ENCODE assay signal across 24 cellular contexts in genomic region chr6:43011207-43011606, GRCh38. TPM values are rescaled to one million over a fixed set of nuclear protein-coding genes. Genes with fewer than 3 reads are reported as not detected.
A peak's percentile ranks its signal among the peaks of the same experiment; 100 is the strongest.
DNase-seq lines count a peak whose midpoint lies in the region; ATAC-seq and TF ChIP-seq lines count a peak whose summit lies in the region.
"Had no signal": no experiment of that assay in that cellular context is flagged by ENCODE, and none has a peak within 500 bp of the region (broad histone marks: within the 10 kb centered on the region; RNA-seq: fewer than 3 reads in every experiment).

No MANE protein-coding gene starts in this region.

- no peak overlapping the region for H3K23ac ChIP-seq in IMR-90 (ENCODE audit: low read depth, low read length)

- WGBS in IMR-90 (ENCODE audit: extremely low coverage in 2 of 2, insufficient read length in 1 of 2), 2 experiments: 100% methylated on average over 2 of the region's 6 CpGs; no CpG with 5 or more reads in 1 of the 2 experiments

- no peak overlapping the region for H3K27ac ChIP-seq in IMR-90 (ENCODE audit: insufficient read depth, low read length)
- H3K27ac ChIP-seq: pancreas, Peyer's patch, right lobe of liver had no signal

- H3K18ac ChIP-seq in IMR-90 (ENCODE audit: low read depth, low read length): no peak overlapping the region

- ATAC-seq in activated naive CD4-positive, alpha-beta T cell treated with anti-CD3 and anti-CD28 coated beads, Interleukin-2, amount 50 U/mL, for 72 hours: no peak
- ATAC-seq in IMR-90 (ENCODE audit: low read depth): no peak
- ATAC-seq in effector memory CD8-positive, alpha-beta T cell (replicated peaks): no peak
- ATAC-seq in HG03135 (IDR thresholded peaks at IDR 0.05; ENCODE audit: unreplicated experiment): no peak
- no peak for ATAC-seq in GM21447 (IDR thresholded peaks at IDR 0.05; ENCODE audit: unreplicated experiment)
- ATAC-seq: esophagus mucosa, pancreas, right lobe of liver had no signal

- H3K9ac ChIP-seq in IMR-90 (ENCODE audit: low read depth, low read length): no peak overlapping the region

- no peak for TF ChIP-seq POLR2A in IMR-90 (IDR thresholded peaks at IDR 0.05; ENCODE audit: low read depth, low read length)

- H2BK120ac ChIP-seq in IMR-90 (ENCODE audit: low read depth, low read length): no peak overlapping the region

- no peak overlapping the region for H2BK15ac ChIP-seq in IMR-90 (ENCODE audit: low read depth, low read length)

- no peak overlapping the region for H2BK5ac ChIP-seq in IMR-90 (ENCODE audit: low read depth, low read length, poor library complexity, severe bottlenecking)

- no peak overlapping the region for H4K8ac ChIP-seq in IMR-90 (ENCODE audit: low read depth in 2 of 2, low read length in 2 of 2)

- H3K14ac ChIP-seq in IMR-90 (replicated peaks; ENCODE audit: low read depth, low read length): no peak overlapping the region

- no peak overlapping the region for H3K4me3 ChIP-seq in IMR-90 (ENCODE audit: insufficient read depth, low read depth, low read length)
- H3K4me3 ChIP-seq: HAP-1, lung, pancreas, Peyer's patch, right lobe of liver had no signal

- peaks cover 41% of the 10 kb centered on the region for H3K4me1 Mint-ChIP-seq in activated naive CD4-positive, alpha-beta T cell treated with anti-CD3 and anti-CD28 coated beads, Interleukin-2, amount 10 ng/mL, durations not matched to agents 7 days and 5 days
- peaks cover 34 to 39% of the 10 kb centered on the region in 2 donors for H3K4me1 Mint-ChIP-seq in effector memory CD8-positive, alpha-beta T cell (ENCODE audit: low read depth in 2 of 2)
- peaks cover 29% of the 10 kb centered on the region for H3K4me1 Mint-ChIP-seq in progenitor cell of endocrine pancreas (ENCODE audit: low read depth)

- in situ Hi-C loops in IMR-90 (cut with MboI; ENCODE audit: low sequenced_read_pairs): no loop called here

- H3K9me1 ChIP-seq in IMR-90 (ENCODE audit: insufficient read depth, low read length): peaks cover 3% of the 10 kb centered on the region

- no peaks in the 10 kb centered on the region; the same call in 1 of the 2 replicates for H4K20me1 ChIP-seq in IMR-90 (ENCODE audit: insufficient read depth, low read length)

- no peak overlapping the region for H3K4me3 Mint-ChIP-seq in activated naive CD4-positive, alpha-beta T cell treated with anti-CD3 and anti-CD28 coated beads, Interleukin-2, amount 10 ng/mL, durations not matched to agents 7 days and 5 days
- H3K4me3 Mint-ChIP-seq in effector memory CD8-positive, alpha-beta T cell: no peak overlapping the region
- peak overlapping the region; percentile 33 for H3K4me3 Mint-ChIP-seq in progenitor cell of endocrine pancreas (ENCODE audit: low read depth)
- H3K4me3 Mint-ChIP-seq: CD4-positive, alpha-beta T cell had no signal

- H2AK5ac ChIP-seq in IMR-90 (ENCODE audit: low read depth, low read length): no peak overlapping the region

- peaks cover 5% of the 10 kb centered on the region for H3K4me1 ChIP-seq in IMR-90 (ENCODE audit: control insufficient read depth, insufficient read depth, low read length)

- no peak overlapping the region for H3K56ac ChIP-seq in IMR-90 (ENCODE audit: extremely low read depth, insufficient read depth, low read length)

- intact Hi-C loops in IMR-90 (cut with micrococcal nuclease): no loop called here

- POLR2A ChIA-PET in IMR-90 (lab: Charles Lee; ENCODE audit: unreplicated experiment): interaction anchor here (0.5 kb wide), 1 partner anchor 15 kb away, joined by 3 read pairs; no protein-coding TSS in a partner anchor

- dilution Hi-C loops in IMR-90 (cut with HindIII; ENCODE audit: low sequenced_read_pairs, unreplicated experiment): no loop called here

- no peak overlapping the region for H3K4ac ChIP-seq in IMR-90 (ENCODE audit: low read depth, low read length)

- no peak overlapping the region for H4K91ac ChIP-seq in IMR-90 (ENCODE audit: insufficient read depth, low read depth, low read length)

- DNase-seq in activated naive CD4-positive, alpha-beta T cell treated with anti-CD3 and anti-CD28 coated beads, Interleukin-2, amount 50 U/mL, for 72 hours (ENCODE audit: low spot score in 2 of 2): no peak
- DNase-seq in activated naive CD4-positive, alpha-beta T cell treated with anti-CD3 and anti-CD28 coated beads, Interleukin-2, amount 10 ng/mL, durations not matched to agents 7 days and 5 days: no peak
- DNase-seq in IMR-90 (no peak), progenitor cell of endocrine pancreas (ENCODE audit: low spot score, unreplicated experiment) (no peak), DMS79 treated with DMSO at 0.1 percent for 48 hours (lab: John Stamatoyannopoulos, UW) (no peak)
- no peak for DNase-seq in effector memory CD8-positive, alpha-beta T cell
- DNase-seq: activated CD4-positive, CD25-positive, alpha-beta regulatory T cell; amygdala; CD4-positive, alpha-beta T cell; central memory CD4-positive, alpha-beta T cell; hypothalamus; islet precursor cell; NCI-H1417 treated with DMSO at 0.1 percent for 48 hours; NCI-H2107; NCI-H510A; pancreas; Peyer's patch; stimulated activated CD4-positive, alpha-beta T cell treated with anti-CD3 and anti-CD28 coated beads, Interleukin-15, amount 100 ng/mL, for 24 hours had no signal

- no peak overlapping the region for H2BK20ac ChIP-seq in IMR-90 (ENCODE audit: low read depth, low read length)

- no peak overlapping the region for H4K5ac ChIP-seq in IMR-90 (ENCODE audit: low read depth, low read length)

- H3K4me2 ChIP-seq in IMR-90 (ENCODE audit: low read depth, low read length): no peak overlapping the region

- CTCF ChIA-PET in activated naive CD4-positive, alpha-beta T cell treated with anti-CD3 and anti-CD28 coated beads, Interleukin-2, amount 10 ng/mL, durations not matched to agents 7 days and 5 days (lab: Charles Lee): interaction anchor here (1.0 to 1.8 kb wide), 4 partner anchors 8 to 32 kb away, joined by 3 to 4 read pairs (median 3); partner anchors contain the start of gene PEX6
- CTCF ChIA-PET in IMR-90 (lab: Yijun Ruan, JAX): no interaction called here

- TF ChIP-seq RAD21 in IMR-90 (IDR thresholded peaks at IDR 0.05; ENCODE audit: low read length): no peak

- H3K79me1 ChIP-seq in IMR-90 (ENCODE audit: low read depth in 1 of 2, low read length in 2 of 2): peaks cover 5 to 48% of the 10 kb centered on the region in 2 experiments; a peak in 2 of 4 replicates

- no peaks in the 10 kb centered on the region for H3K27me3 Mint-ChIP-seq in activated naive CD4-positive, alpha-beta T cell treated with anti-CD3 and anti-CD28 coated beads, Interleukin-2, amount 10 ng/mL, durations not matched to agents 7 days and 5 days
- H3K27me3 Mint-ChIP-seq in effector memory CD8-positive, alpha-beta T cell: no peaks in the 10 kb centered on the region
- no peaks in the 10 kb centered on the region for H3K27me3 Mint-ChIP-seq in progenitor cell of endocrine pancreas
- H3K27me3 Mint-ChIP-seq: CD4-positive, alpha-beta T cell had no signal

- H3K36me3 Mint-ChIP-seq in activated naive CD4-positive, alpha-beta T cell treated with anti-CD3 and anti-CD28 coated beads, Interleukin-2, amount 50 U/mL, for 72 hours: peaks cover 13 to 18% of the 10 kb centered on the region in 2 donors
- H3K36me3 Mint-ChIP-seq in activated naive CD4-positive, alpha-beta T cell treated with anti-CD3 and anti-CD28 coated beads, Interleukin-2, amount 10 ng/mL, durations not matched to agents 7 days and 5 days: peaks cover 46% of the 10 kb centered on the region
- H3K36me3 Mint-ChIP-seq in effector memory CD8-positive, alpha-beta T cell (ENCODE audit: insufficient read depth): peaks cover 23% of the 10 kb centered on the region
- peaks cover 12% of the 10 kb centered on the region for H3K36me3 Mint-ChIP-seq in progenitor cell of endocrine pancreas (ENCODE audit: insufficient read depth)

- no peaks in the 10 kb centered on the region for H3K9me3 ChIP-seq in IMR-90 (ENCODE audit: control insufficient read depth, insufficient read depth, low read length)
- H3K9me3 ChIP-seq: HAP-1, pancreas, Peyer's patch, right lobe of liver had no signal

- H3K36me3 ChIP-seq in IMR-90 (ENCODE audit: control insufficient read depth, insufficient read depth, low read length): peaks cover 48% of the 10 kb centered on the region

- peak overlapping the region; percentile 77 to 92 for H3K27ac Mint-ChIP-seq in activated naive CD4-positive, alpha-beta T cell treated with anti-CD3 and anti-CD28 coated beads, Interleukin-2, amount 50 U/mL, for 72 hours
- H3K27ac Mint-ChIP-seq in activated naive CD4-positive, alpha-beta T cell treated with anti-CD3 and anti-CD28 coated beads, Interleukin-2, amount 10 ng/mL, durations not matched to agents 7 days and 5 days: no peak overlapping the region
- peak overlapping the region; percentile 22 to 41 for H3K27ac Mint-ChIP-seq in effector memory CD8-positive, alpha-beta T cell
- H3K27ac Mint-ChIP-seq in progenitor cell of endocrine pancreas: no peak overlapping the region

- TF ChIP-seq CTCF in IMR-90 (conservative IDR thresholded peaks at IDR 0.05; ENCODE audit: low read depth, low read length) (no peak), progenitor cell of endocrine pancreas (IDR thresholded peaks at IDR 0.05; ENCODE audit: unreplicated experiment) (no peak)

- peak overlapping the region; percentile 37 for H2AK9ac ChIP-seq in IMR-90 (replicated peaks; ENCODE audit: low read depth, low read length, poor library complexity)

- H3K9me3 Mint-ChIP-seq in activated naive CD4-positive, alpha-beta T cell treated with anti-CD3 and anti-CD28 coated beads, Interleukin-2, amount 50 U/mL, for 72 hours: no peaks in the 10 kb centered on the region
- no peaks in the 10 kb centered on the region for H3K9me3 Mint-ChIP-seq in activated naive CD4-positive, alpha-beta T cell treated with anti-CD3 and anti-CD28 coated beads, Interleukin-2, amount 10 ng/mL, durations not matched to agents 7 days and 5 days
- no peaks in the 10 kb centered on the region for H3K9me3 Mint-ChIP-seq in effector memory CD8-positive, alpha-beta T cell
- no peaks in the 10 kb centered on the region for H3K9me3 Mint-ChIP-seq in progenitor cell of endocrine pancreas (ENCODE audit: low read depth)
- H3K9me3 Mint-ChIP-seq: CD4-positive, alpha-beta T cell had no signal

- no TSS peak for BruUV-seq in IMR-90 (replicated peaks; lab: Mats Ljungman, UMichigan)

- no peaks in the 10 kb centered on the region for H3K27me3 ChIP-seq in IMR-90 (ENCODE audit: control insufficient read depth, insufficient read depth, low read length)
- H3K27me3 ChIP-seq: pancreas, Peyer's patch, right lobe of liver had no signal

- no peak overlapping the region for H2AFZ ChIP-seq in IMR-90 (replicated peaks; ENCODE audit: low read length, poor library complexity)

RNA-seq across cellular contexts. Expression of gene MEA1, which starts 2.5 kb away (rescaled TPM):
- 10 to 100 TPM; 79.4 to 83.6 TPM for total RNA-seq in activated naive CD4-positive, alpha-beta T cell treated with anti-CD3 and anti-CD28 coated beads, Interleukin-2, amount 50 U/mL, for 72 hours
- total RNA-seq in IMR-90 (2012; rRNA removed) (116 and 119 TPM in 2 replicates), progenitor cell of endocrine pancreas (64.0 and 68.4 TPM in 2 replicates)
- 126 TPM in 2 replicates for polyA plus RNA-seq in IMR-90 (2012; rRNA removed)
- 87.6 and 134 TPM in 2 replicates for polyA plus RNA-seq in IMR-90 (2012; cell fraction: cytosol; rRNA removed)
- 16.7 and 30.2 TPM in 2 replicates for polyA plus RNA-seq in IMR-90 (2012; cell fraction: nucleus; rRNA removed; ENCODE audit: low replicate concordance)

RNA-seq across cellular contexts. Expression of gene KLHDC3, which starts 2.8 kb away (rescaled TPM):
- 10 to 100 TPM; 67.7 to 74.0 TPM for total RNA-seq in activated naive CD4-positive, alpha-beta T cell treated with anti-CD3 and anti-CD28 coated beads, Interleukin-2, amount 50 U/mL, for 72 hours
- total RNA-seq in IMR-90 (2012; rRNA removed): 69.7 and 76.0 TPM in 2 replicates
- polyA plus RNA-seq in IMR-90 (2012; rRNA removed): 50.5 and 57.1 TPM in 2 replicates
- polyA plus RNA-seq in IMR-90 (2012; cell fraction: cytosol; rRNA removed): 74.5 and 99.9 TPM in 2 replicates
- polyA plus RNA-seq in IMR-90 (2012; cell fraction: nucleus; rRNA removed; ENCODE audit: low replicate concordance): 75.1 and 110 TPM in 2 replicates
- 86.8 and 91.1 TPM in 2 replicates for total RNA-seq in progenitor cell of endocrine pancreas

RNA-seq across cellular contexts. Expression of gene RRP36, which starts 10.2 kb away (rescaled TPM):
- 10 to 100 TPM; 45.6 to 46.9 TPM for total RNA-seq in activated naive CD4-positive, alpha-beta T cell treated with anti-CD3 and anti-CD28 coated beads, Interleukin-2, amount 50 U/mL, for 72 hours
- total RNA-seq in IMR-90 (2012; rRNA removed) (106 and 114 TPM in 2 replicates), progenitor cell of endocrine pancreas (60.6 and 62.4 TPM in 2 replicates)
- polyA plus RNA-seq in IMR-90 (2012; rRNA removed): 54.3 and 55.1 TPM in 2 replicates
- polyA plus RNA-seq in IMR-90 (2012; cell fraction: cytosol; rRNA removed): 19.9 and 32.2 TPM in 2 replicates
- 8.8 and 25.5 TPM in 2 replicates for polyA plus RNA-seq in IMR-90 (2012; cell fraction: nucleus; rRNA removed; ENCODE audit: low replicate concordance)

RNA-seq across cellular contexts. Expression of gene PPP2R5D, which starts 26.8 kb away (rescaled TPM):
- total RNA-seq in activated naive CD4-positive, alpha-beta T cell treated with anti-CD3 and anti-CD28 coated beads, Interleukin-2, amount 50 U/mL, for 72 hours: 10 to 100 TPM; 53.0 to 96.0 TPM
- total RNA-seq in IMR-90 (2012; rRNA removed): 60.5 and 68.8 TPM in 2 replicates
- polyA plus RNA-seq in IMR-90 (2012; rRNA removed): 50.6 and 55.6 TPM in 2 replicates
- polyA plus RNA-seq in IMR-90 (2012; cell fraction: cytosol; rRNA removed): 31.1 and 55.2 TPM in 2 replicates
- polyA plus RNA-seq in IMR-90 (2012; cell fraction: nucleus; rRNA removed; ENCODE audit: low replicate concordance): 41.4 and 53.9 TPM in 2 replicates
- total RNA-seq in progenitor cell of endocrine pancreas: 52.2 and 53.6 TPM in 2 replicates

RNA-seq across cellular contexts. Expression of gene PEX6, which starts 32.2 kb away (rescaled TPM):
- 10 to 100 TPM in 1 of 2 donors, 1 to 10 TPM in 1; 7.9 to 13.8 TPM for total RNA-seq in activated naive CD4-positive, alpha-beta T cell treated with anti-CD3 and anti-CD28 coated beads, Interleukin-2, amount 50 U/mL, for 72 hours
- total RNA-seq in IMR-90 (2012; rRNA removed): 9.4 and 10.6 TPM in 2 replicates
- polyA plus RNA-seq in IMR-90 (2012; rRNA removed): 9.6 and 10.4 TPM in 2 replicates
- polyA plus RNA-seq in IMR-90 (2012; cell fraction: cytosol; rRNA removed): 10.2 and 10.6 TPM in 2 replicates
- 24.1 and 53.7 TPM in 2 replicates for polyA plus RNA-seq in IMR-90 (2012; cell fraction: nucleus; rRNA removed; ENCODE audit: low replicate concordance)
- 29.8 and 32.3 TPM in 2 replicates for total RNA-seq in progenitor cell of endocrine pancreas

Comparison
In these comparisons a context has a peak if more than half of its experiments do, and no peak if none do; other contexts are left out.
1. H3K27ac Mint-ChIP-seq: peak in activated naive CD4-positive, alpha-beta T cell treated with anti-CD3 and anti-CD28 coated beads, Interleukin-2, amount 50 U/mL, for 72 hours (2 of 2) and effector memory CD8-positive, alpha-beta T cell (2 of 2); none in activated naive CD4-positive, alpha-beta T cell treated with anti-CD3 and anti-CD28 coated beads, Interleukin-2, amount 10 ng/mL, durations not matched to agents 7 days and 5 days (single experiment) and progenitor cell of endocrine pancreas (single experiment).